19 cellular contexts compared by ENCODE assay signal in the genomic region with DNA sequence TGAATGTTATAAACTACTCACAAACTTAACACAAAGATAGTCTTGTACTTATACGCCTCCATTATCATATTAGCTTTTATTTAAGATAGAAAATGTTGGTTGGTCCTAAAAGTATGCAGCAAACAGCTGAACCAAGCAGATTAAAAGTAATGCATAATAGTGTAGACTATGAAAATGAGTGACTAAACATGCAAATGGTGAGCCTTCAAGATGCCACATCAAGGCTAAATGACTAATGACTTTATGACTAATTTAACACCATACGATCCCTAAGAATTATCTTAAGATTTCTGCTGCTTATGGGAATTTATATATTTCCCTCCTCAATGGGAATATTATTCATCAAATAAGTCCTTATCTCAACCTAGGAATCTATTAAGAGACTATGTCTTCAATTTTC. TPM values are rescaled to one million over a fixed set of nuclear protein-coding genes. Genes with fewer than 3 reads are reported as not detected.
DNase-seq lines count a peak whose midpoint lies in the region; ATAC-seq, FAIRE-seq and TF ChIP-seq lines count a peak whose summit lies in the region.
"Had no signal": no experiment of that assay in that cellular context is flagged by ENCODE, and none has a peak within 500 bp of the region (broad histone marks: within the 10 kb centered on the region; RNA-seq: fewer than 3 reads in every experiment).

No MANE protein-coding gene starts in this region.

- H3K9me3 Mint-ChIP-seq in activated T-cell treated with anti-CD3 and anti-CD28 coated beads, Interleukin-2, amount 50 U/mL, for 72 hours, result peaks cover 0 to 1% of the 10 kb centered on the region in 2 donors

- peaks cover 44% of the 10 kb centered on the region for H3K79me2 ChIP-seq in Loucy (ENCODE audit: insufficient read depth, low read length)

- H3K36me3 ChIP-seq in Loucy (ENCODE audit: insufficient read depth, low read length) (no peaks in the 10 kb centered on the region), bronchial epithelial cell (ENCODE audit: control insufficient read depth, insufficient read depth, low read length) (no peaks in the 10 kb centered on the region)
- H3K36me3 ChIP-seq: BE2C had no signal

- H3K4me3 ChIP-seq in Loucy (ENCODE audit: low read length, poor library complexity, severe bottlenecking) (no peak overlapping the region), bronchial epithelial cell (ENCODE audit: low read depth, low read length) (no peak overlapping the region)
- H3K4me3 ChIP-seq: A549 had no signal

- no peak overlapping the region for H3K4me3 Mint-ChIP-seq in activated T-cell treated with anti-CD3 and anti-CD28 coated beads, Interleukin-2, amount 50 U/mL, for 72 hours

- FAIRE-seq in bronchial epithelial cell (lab: Jason Lieb, UNC), result no peak
- FAIRE-seq: A549, H54 had no signal

- peak overlapping the region; percentile 96 for H3K4me2 ChIP-seq in Loucy (ENCODE audit: low read depth, low read length, poor library complexity, severe bottlenecking)
- H3K4me2 ChIP-seq: A549 had no signal

- in situ Hi-C loops in KBM-7 (cut with MboI; ENCODE audit: low pct_unique_long_range_greater_than_20kb, low sequenced_read_pairs), result no loop called here

- H3K4me1 ChIP-seq in Loucy (ENCODE audit: insufficient read depth, low read length, poor library complexity, severe bottlenecking), result peaks cover 35% of the 10 kb centered on the region
- H3K4me1 ChIP-seq: BE2C had no signal

- H3K4me1 Mint-ChIP-seq in activated T-cell treated with anti-CD3 and anti-CD28 coated beads, Interleukin-2, amount 50 U/mL, for 72 hours (ENCODE audit: low read depth), result peaks cover 70% of the 10 kb centered on the region

- no peaks in the 10 kb centered on the region for H3K36me3 Mint-ChIP-seq in activated T-cell treated with anti-CD3 and anti-CD28 coated beads, Interleukin-2, amount 50 U/mL, for 72 hours (ENCODE audit: insufficient read depth in 2 of 2)

- H3K27ac Mint-ChIP-seq in activated T-cell treated with anti-CD3 and anti-CD28 coated beads, Interleukin-2, amount 50 U/mL, for 72 hours, result no peak overlapping the region

- H3K9me2 ChIP-seq in Loucy (replicated peaks; ENCODE audit: low read depth, low read length), result no peaks in the 10 kb centered on the region

- no peak overlapping the region for H2AFZ ChIP-seq in Loucy (ENCODE audit: low read length)

- no peak for DNase-seq in activated T-cell treated with anti-CD3 and anti-CD28 coated beads, Interleukin-2, amount 50 U/mL, for 72 hours
- DNase-seq in activated T-cell treated with anti-CD3 and anti-CD28 coated beads for 4 hours (no peak), bronchial epithelial cell (ENCODE audit: low read depth) (peak; percentile 74), KBM-7 (no peak)
- DNase-seq in stimulated activated naive CD8-positive, alpha-beta T cell treated with anti-CD3 and anti-CD28 coated beads, Interleukin-15, Interleukin-2, amounts not matched to agents 100 U/mL and 50 U/mL, for 24 hours, result no peak
- no peak for DNase-seq in activated CD4-positive, alpha-beta T cell treated with anti-CD3 and anti-CD28 coated beads, Interleukin-2, amount 50 U/mL, for 1 hour
- DNase-seq: BE2C, DMS79, NCI-H1092, NCI-H1436, NCI-H187 treated with DMSO at 0.1 percent for 48 hours, NCI-H2107, NCI-H446 treated with DMSO at 0.1 percent for 48 hours, NCI-H526 treated with DMSO at 0.1 percent for 48 hours, OCI-M1, Right ventricle myocardium superior had no signal

- no peaks in the 10 kb centered on the region for H3K9me3 ChIP-seq in Loucy (ENCODE audit: insufficient read depth, low read depth, low read length)
- H3K9me3 ChIP-seq: A549, BE2C had no signal

- peak; percentile 42 to 51 for ATAC-seq in activated T-cell treated with anti-CD3 and anti-CD28 coated beads, Interleukin-2, amount 50 U/mL, for 72 hours (replicated peaks in 1 of 2)
- ATAC-seq in stimulated activated naive CD8-positive, alpha-beta T cell treated with anti-CD3 and anti-CD28 coated beads, Interleukin-15, Interleukin-2, amounts not matched to agents 100 U/mL and 50 U/mL, for 24 hours, result peak; percentile 73
- ATAC-seq: A549 had no signal

- no peak for TF ChIP-seq CTCF in Loucy (conservative IDR thresholded peaks at IDR 0.05; ENCODE audit: low read length)
- TF ChIP-seq CTCF in bronchial epithelial cell (IDR thresholded peaks at IDR 0.05; ENCODE audit: insufficient read depth, low read length, severe bottlenecking), result no peak

- no peaks in the 10 kb centered on the region for H3K27me3 Mint-ChIP-seq in activated T-cell treated with anti-CD3 and anti-CD28 coated beads, Interleukin-2, amount 50 U/mL, for 72 hours (ENCODE audit: low read depth)

- H3K9ac ChIP-seq in Loucy (ENCODE audit: low read depth, low read length, poor library complexity, severe bottlenecking), result no peak overlapping the region

- peaks cover 5% of the 10 kb centered on the region for H4K20me1 ChIP-seq in Loucy (ENCODE audit: insufficient read depth, low read length, poor library complexity, severe bottlenecking)

- H3F3A ChIP-seq in Loucy (ENCODE audit: low read depth), result no peaks in the 10 kb centered on the region

- H3K27me3 ChIP-seq in Loucy (ENCODE audit: insufficient read depth, low read length, poor library complexity, severe bottlenecking), result no peaks in the 10 kb centered on the region
- no peaks in the 10 kb centered on the region for H3K27me3 ChIP-seq in bronchial epithelial cell (ENCODE audit: control insufficient read depth, insufficient read depth, low read length)
- H3K27me3 ChIP-seq: BE2C had no signal

RNA-seq across cellular contexts. Expression of a gene that starts 4.6 kb away (rescaled TPM):
- 1 to 10 TPM; 7.7 to 8.5 TPM for total RNA-seq in activated T-cell treated with anti-CD3 and anti-CD28 coated beads, Interleukin-2, amount 50 U/mL, for 72 hours
- 24.7 and 33.3 TPM in 2 replicates for total RNA-seq in bronchial epithelial cell

RNA-seq across cellular contexts. Expression of a gene that starts 4.8 kb away (rescaled TPM):
- not detected for total RNA-seq in activated T-cell treated with anti-CD3 and anti-CD28 coated beads, Interleukin-2, amount 50 U/mL, for 72 hours
- 0.53 and 0.77 TPM in 2 replicates for total RNA-seq in bronchial epithelial cell
